ENCODE assay signal across 8 cellular contexts in the genomic region with DNA sequence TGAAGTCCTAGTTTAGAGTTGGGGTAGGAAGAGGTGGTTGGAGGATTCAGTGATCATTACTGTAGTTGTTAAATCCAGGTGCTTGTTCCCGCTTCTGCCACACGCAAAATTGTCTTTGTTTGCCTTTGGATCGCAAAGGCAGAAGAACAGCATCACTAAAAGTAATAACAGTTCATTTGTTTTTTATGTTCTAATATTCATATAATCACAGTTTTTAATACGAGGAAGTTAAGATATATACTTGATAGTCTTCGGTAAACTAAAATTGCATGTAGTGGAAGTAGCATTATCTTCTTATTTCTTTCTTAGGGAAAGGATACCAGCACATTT. TPM values are rescaled to one million over a fixed set of nuclear protein-coding genes. Genes with fewer than 3 reads are reported as not detected.
DNase-seq lines count a peak whose midpoint lies in the region; ATAC-seq, FAIRE-seq and TF ChIP-seq lines count a peak whose summit lies in the region.

No MANE protein-coding gene starts in this region.

- H3K27me3 Mint-ChIP-seq in naive B cell: no peaks in the 10 kb centered on the region

- no peaks in the 10 kb centered on the region; the same call in 1 of the 2 replicates for H3K4me1 ChIP-seq in HUES48 (ENCODE audit: control insufficient read depth, insufficient read depth, low read length)

- H3K4me1 Mint-ChIP-seq in naive B cell: peaks cover 33 to 49% (median 37%) of the 10 kb centered on the region in 3 donors

- H3K27me3 ChIP-seq in HUES48 (ENCODE audit: control insufficient read depth, insufficient read depth, low read length): no peaks in the 10 kb centered on the region

- intact Hi-C loops in sciatic nerve (cut with DNase I): no loop called here

- H3K4me3 ChIP-seq in HUES48 (ENCODE audit: low read depth, low read length) (peak overlapping the region; percentile 96), cardiac fibroblast (replicated peaks in 1 of 2; ENCODE audit: low read depth in 2 of 2, low read length in 2 of 2) (peak overlapping the region; percentile 97 to 100)

- ATAC-seq in GM18867 (IDR thresholded peaks at IDR 0.05; ENCODE audit: unreplicated experiment) (peak; percentile 1), naive B cell (ENCODE audit: low read depth in 2 of 2) (no peak), sciatic nerve (no peak)

- H3K4me3 Mint-ChIP-seq in naive B cell: peak overlapping the region; percentile 92 to 100 (median 98)

- TF ChIP-seq CTCF in cardiac fibroblast (IDR thresholded peaks at IDR 0.05; ENCODE audit: low read depth, low read length): no peak

- peak overlapping the region; percentile 96 for H3K9ac ChIP-seq in HUES48 (ENCODE audit: low read depth, low read length)

- DNase-seq in cardiac fibroblast (ENCODE audit: low read depth in 2 of 2) (no peak), naive B cell (no peak), NCI-H1048 (lab: John Stamatoyannopoulos, UW) (no peak), RPMI8226 (no peak), RCC 7860 (ENCODE audit: low spot score) (no peak), sciatic nerve (ENCODE audit: low spot score) (no peak)

- no peaks in the 10 kb centered on the region for H3K36me3 Mint-ChIP-seq in naive B cell

- peak overlapping the region; percentile 90 to 98 (median 97) for H3K27ac Mint-ChIP-seq in naive B cell

- no peak for FAIRE-seq in RCC 7860 (lab: Jason Lieb, UNC)

- H3K9me3 ChIP-seq in HUES48 (ENCODE audit: control insufficient read depth, insufficient read depth, low read length): no peaks in the 10 kb centered on the region

- peak overlapping the region; percentile 87 for H3K27ac ChIP-seq in HUES48 (ENCODE audit: low read depth, low read length)

- no peaks in the 10 kb centered on the region for H3K9me3 Mint-ChIP-seq in naive B cell

- no peaks in the 10 kb centered on the region for H3K36me3 ChIP-seq in HUES48 (ENCODE audit: control insufficient read depth, insufficient read depth, low read length)

RNA-seq across cellular contexts. Expression of gene NDUFB3, which starts 0.4 kb away (rescaled TPM):
- 100 to 1,000 TPM; 196 to 279 (median 251) TPM for polyA plus RNA-seq in naive B cell (ENCODE audit: low read depth in 6 of 6)
- 49.6 TPM for total RNA-seq in sciatic nerve

RNA-seq across cellular contexts. Expression of gene HYCC2, which starts 0.7 kb away (rescaled TPM):
- polyA plus RNA-seq in naive B cell (ENCODE audit: low read depth in 6 of 6): 10 to 100 TPM; 12.3 to 24.6 (median 20.5) TPM
- 35.0 TPM for total RNA-seq in sciatic nerve

RNA-seq across cellular contexts. Expression of gene CFLAR, which starts 43.8 kb away (rescaled TPM):
- polyA plus RNA-seq in naive B cell (ENCODE audit: low read depth in 6 of 6): 10 to 100 TPM; 12.8 to 53.3 (median 46.8) TPM
- 210 TPM for total RNA-seq in sciatic nerve
